ENCODE assay signal across 10 cellular contexts in genomic region chr10:125060486-125060850, GRCh38.
DNase-seq lines count a peak whose midpoint lies in the region; ATAC-seq and TF ChIP-seq lines count a peak whose summit lies in the region.
"Had no signal": no experiment of that assay in that cellular context is flagged by ENCODE, and none has a peak within 500 bp of the region (broad histone marks: within the 10 kb centered on the region; RNA-seq: fewer than 3 reads in every experiment).

No MANE protein-coding gene starts in this region.

- peak overlapping the region; percentile 85 for H2AFZ ChIP-seq in Loucy (ENCODE audit: low read length)

- no peaks in the 10 kb centered on the region for H3F3A ChIP-seq in Loucy (ENCODE audit: low read depth)

- no peaks in the 10 kb centered on the region for H3K79me2 ChIP-seq in Loucy (ENCODE audit: insufficient read depth, low read length)

- WGBS in suprapubic skin, result 60% methylated on average over 11 of the region's 11 CpGs

- no peak overlapping the region for H3K9ac ChIP-seq in Loucy (ENCODE audit: low read depth, low read length, poor library complexity, severe bottlenecking)

- no peak for TF ChIP-seq CTCF in Loucy (conservative IDR thresholded peaks at IDR 0.05; ENCODE audit: low read length)
- TF ChIP-seq CTCF in dorsolateral prefrontal cortex (IDR thresholded peaks at IDR 0.05 in 54 of 56, conservative IDR thresholded peaks at IDR 0.05 in 2 of 56; ENCODE audit: low read depth in 1 of 56, partially characterized antibody in 56 of 56), result no peak
- TF ChIP-seq CTCF in lower lobe of right lung (IDR thresholded peaks at IDR 0.05), result no peak
- TF ChIP-seq CTCF in suprapubic skin (IDR thresholded peaks at IDR 0.05), result no peak

- no peaks in the 10 kb centered on the region for H3K9me3 Mint-ChIP-seq in T-helper 2 cell treated with Interferon-gamma antibody and Interleukin-4, amounts not matched to agents 5 μg/mL and 100 μg/mL, for 36 hours
- no peaks in the 10 kb centered on the region for H3K9me3 Mint-ChIP-seq in activated naive CD8-positive, alpha-beta T cell treated with anti-CD3 and anti-CD28 coated beads for 36 hours
- H3K9me3 Mint-ChIP-seq: stimulated activated naive CD8-positive, alpha-beta T cell treated with anti-CD3 and anti-CD28 coated beads, Interleukin-15, Interleukin-2, amounts not matched to agents 100 ng/mL and 50 ng/mL, for 24 hours had no signal

- no peaks in the 10 kb centered on the region for H3K36me3 ChIP-seq in Loucy (ENCODE audit: insufficient read depth, low read length)
- no peaks in the 10 kb centered on the region for H3K36me3 ChIP-seq in lower lobe of right lung
- H3K36me3 ChIP-seq in suprapubic skin, result no peaks in the 10 kb centered on the region

- H3K4me3 Mint-ChIP-seq in T-helper 2 cell treated with Interferon-gamma antibody and Interleukin-4, amounts not matched to agents 5 μg/mL and 100 μg/mL, for 36 hours, result no peak overlapping the region
- no peak overlapping the region for H3K4me3 Mint-ChIP-seq in activated naive CD8-positive, alpha-beta T cell treated with anti-CD3 and anti-CD28 coated beads for 36 hours
- H3K4me3 Mint-ChIP-seq: stimulated activated naive CD8-positive, alpha-beta T cell treated with anti-CD3 and anti-CD28 coated beads, Interleukin-15, Interleukin-2, amounts not matched to agents 100 ng/mL and 50 ng/mL, for 24 hours had no signal

- H3K27me3 ChIP-seq in Loucy (ENCODE audit: insufficient read depth, low read length, poor library complexity, severe bottlenecking) (no peaks in the 10 kb centered on the region), dorsolateral prefrontal cortex (no peaks in the 10 kb centered on the region), lower lobe of right lung (ENCODE audit: low read depth) (no peaks in the 10 kb centered on the region), suprapubic skin (no peaks in the 10 kb centered on the region)

- ATAC-seq in lower lobe of right lung (no peak), HG03139 (IDR thresholded peaks at IDR 0.05; ENCODE audit: unreplicated experiment) (no peak)

- no peaks in the 10 kb centered on the region for H3K36me3 Mint-ChIP-seq in T-helper 2 cell treated with Interferon-gamma antibody and Interleukin-4, amounts not matched to agents 5 μg/mL and 100 μg/mL, for 36 hours (ENCODE audit: low read depth)
- H3K36me3 Mint-ChIP-seq in activated naive CD8-positive, alpha-beta T cell treated with anti-CD3 and anti-CD28 coated beads for 36 hours, result no peaks in the 10 kb centered on the region

- intact Hi-C loops in dorsolateral prefrontal cortex (cut with DNase I) (loop anchor here (2.0 kb wide), 4 partner anchors 54 to 98 kb away; no protein-coding TSS in a partner anchor), lower lobe of right lung (cut with DNase I) (no loop called here)

- no peaks in the 10 kb centered on the region for H4K20me1 ChIP-seq in Loucy (ENCODE audit: insufficient read depth, low read length, poor library complexity, severe bottlenecking)

- peaks cover 13% of the 10 kb centered on the region for H3K4me1 Mint-ChIP-seq in T-helper 2 cell treated with Interferon-gamma antibody and Interleukin-4, amounts not matched to agents 5 μg/mL and 100 μg/mL, for 36 hours (ENCODE audit: low read depth)
- peaks cover 14% of the 10 kb centered on the region for H3K4me1 Mint-ChIP-seq in activated naive CD8-positive, alpha-beta T cell treated with anti-CD3 and anti-CD28 coated beads for 36 hours

- H3K9me2 ChIP-seq in Loucy (replicated peaks; ENCODE audit: low read depth, low read length), result no peaks in the 10 kb centered on the region

- H3K4me2 ChIP-seq in Loucy (ENCODE audit: low read depth, low read length, poor library complexity, severe bottlenecking), result no peak overlapping the region

- no peaks in the 10 kb centered on the region for H3K9me3 ChIP-seq in Loucy (ENCODE audit: insufficient read depth, low read depth, low read length)
- no peaks in the 10 kb centered on the region for H3K9me3 ChIP-seq in lower lobe of right lung
- H3K9me3 ChIP-seq in suprapubic skin, result no peaks in the 10 kb centered on the region

- peak overlapping the region; percentile 40 to 95 (median 84) for H3K27ac ChIP-seq in dorsolateral prefrontal cortex
- H3K27ac ChIP-seq in lower lobe of right lung, result peak overlapping the region; percentile 76
- H3K27ac ChIP-seq in suprapubic skin, result peak overlapping the region; percentile 39

- H3K27ac Mint-ChIP-seq in T-helper 2 cell treated with Interferon-gamma antibody and Interleukin-4, amounts not matched to agents 5 μg/mL and 100 μg/mL, for 36 hours, result no peak overlapping the region
- H3K27ac Mint-ChIP-seq in activated naive CD8-positive, alpha-beta T cell treated with anti-CD3 and anti-CD28 coated beads for 36 hours, result no peak overlapping the region
- H3K27ac Mint-ChIP-seq: stimulated activated naive CD8-positive, alpha-beta T cell treated with anti-CD3 and anti-CD28 coated beads, Interleukin-15, Interleukin-2, amounts not matched to agents 100 ng/mL and 50 ng/mL, for 24 hours had no signal

- peak in 3 of 10 donors; percentile 16 to 51 (median 44) for DNase-seq in dorsolateral prefrontal cortex
- no peak for DNase-seq in lower lobe of right lung
- DNase-seq in suprapubic skin (ENCODE audit: low spot score in 2 of 2), result no peak
- no peak for DNase-seq in T-helper 2 cell treated with Interferon-gamma antibody and Interleukin-4, amounts not matched to agents 5 μg/mL and 100 μg/mL, for 36 hours (ENCODE audit: low spot score)
- no peak for DNase-seq in cortex of kidney (lab: John Stamatoyannopoulos, UW)
- DNase-seq in activated naive CD8-positive, alpha-beta T cell treated with anti-CD3 and anti-CD28 coated beads for 36 hours, result no peak
- DNase-seq: GDM1 had no signal

- no peak overlapping the region for H3K4me3 ChIP-seq in Loucy (ENCODE audit: low read length, poor library complexity, severe bottlenecking)
- H3K4me3 ChIP-seq in dorsolateral prefrontal cortex, result peak overlapping the region in 48 of 59 donors; percentile 3 to 54 (median 35)
- H3K4me3 ChIP-seq in lower lobe of right lung, result peak overlapping the region; percentile 11
- no peak overlapping the region for H3K4me3 ChIP-seq in suprapubic skin

- H3K27me3 Mint-ChIP-seq in T-helper 2 cell treated with Interferon-gamma antibody and Interleukin-4, amounts not matched to agents 5 μg/mL and 100 μg/mL, for 36 hours (ENCODE audit: low read depth), result peaks cover 16% of the 10 kb centered on the region
- peaks cover 59% of the 10 kb centered on the region for H3K27me3 Mint-ChIP-seq in activated naive CD8-positive, alpha-beta T cell treated with anti-CD3 and anti-CD28 coated beads for 36 hours

- H3K4me1 ChIP-seq in Loucy (ENCODE audit: insufficient read depth, low read length, poor library complexity, severe bottlenecking) (peaks cover 18% of the 10 kb centered on the region), lower lobe of right lung (peaks cover 98% of the 10 kb centered on the region), suprapubic skin (peaks cover 97% of the 10 kb centered on the region)

- TF ChIP-seq EP300 in suprapubic skin (IDR thresholded peaks at IDR 0.05), result no peak

- no peak for TF ChIP-seq POLR2A in suprapubic skin (IDR thresholded peaks at IDR 0.05)

Comparison
In these comparisons a context has a peak if more than half of its experiments do, and no peak if none do; other contexts are left out.
1. H3K4me3 ChIP-seq: peak in dorsolateral prefrontal cortex (48 of 59) and lower lobe of right lung (single experiment); none in Loucy (single experiment) and suprapubic skin (single experiment).
2. Peak in every context shown above with its lines, with median percentiles within 50 percentile points of each other: H3K27ac ChIP-seq.